ENCODE assay signal across 9 cellular contexts in the genomic region with DNA sequence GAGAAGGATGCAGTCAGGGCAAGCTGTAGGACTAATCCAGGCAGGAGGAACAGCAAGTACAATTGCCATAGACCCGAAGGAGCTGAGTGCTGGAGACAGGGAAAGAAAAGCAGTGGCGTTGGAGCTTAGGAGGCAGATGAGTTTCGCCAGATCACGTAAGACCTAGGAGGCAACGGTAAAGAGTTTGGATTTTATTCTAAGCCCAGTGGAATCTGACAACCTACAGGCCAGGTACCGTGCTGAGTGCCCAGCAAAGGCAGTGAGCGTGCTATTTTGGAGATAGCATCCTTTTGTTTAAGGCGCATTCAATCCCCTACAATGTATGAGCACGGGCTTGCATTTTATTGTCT. TPM values are rescaled to one million over a fixed set of nuclear protein-coding genes. Genes with fewer than 3 reads are reported as not detected.
DNase-seq lines count a peak whose midpoint lies in the region; ATAC-seq and TF ChIP-seq lines count a peak whose summit lies in the region.
"Had no signal": no experiment of that assay in that cellular context is flagged by ENCODE, and none has a peak within 500 bp of the region (broad histone marks: within the 10 kb centered on the region; RNA-seq: fewer than 3 reads in every experiment).

No MANE protein-coding gene starts in this region.

- CTCF ChIA-PET in activated CD8-positive, alpha-beta T cell treated with anti-CD3 and anti-CD28 coated beads for 36 hours (lab: Charles Lee), result no interaction called here

- peak overlapping the region; percentile 85 for H3K4me3 ChIP-seq in iPS-18a (ENCODE audit: low read length)
- H3K4me3 ChIP-seq in retinal pigment epithelial cell (ENCODE audit: low read length), result peak overlapping the region; percentile 67

- H3K27ac Mint-ChIP-seq in activated CD8-positive, alpha-beta T cell treated with anti-CD3 and anti-CD28 coated beads for 36 hours, result no peak overlapping the region

- peaks cover 18% of the 10 kb centered on the region for H3K27me3 ChIP-seq in iPS-18a (ENCODE audit: control insufficient read depth, insufficient read depth, low read length)

- H3K4me3 Mint-ChIP-seq in activated CD8-positive, alpha-beta T cell treated with anti-CD3 and anti-CD28 coated beads for 36 hours, result peak overlapping the region; percentile 61

- H3K27me3 Mint-ChIP-seq in activated CD8-positive, alpha-beta T cell treated with anti-CD3 and anti-CD28 coated beads for 36 hours, result peaks cover 45% of the 10 kb centered on the region

- H3K36me3 Mint-ChIP-seq in activated CD8-positive, alpha-beta T cell treated with anti-CD3 and anti-CD28 coated beads for 36 hours (ENCODE audit: low read depth), result no peaks in the 10 kb centered on the region

- H3K4me1 Mint-ChIP-seq in activated CD8-positive, alpha-beta T cell treated with anti-CD3 and anti-CD28 coated beads for 36 hours (ENCODE audit: low read depth), result peaks cover 19% of the 10 kb centered on the region

- no peaks in the 10 kb centered on the region for H3K9me3 Mint-ChIP-seq in activated CD8-positive, alpha-beta T cell treated with anti-CD3 and anti-CD28 coated beads for 36 hours

- H3K4me1 ChIP-seq in iPS-18a (ENCODE audit: control insufficient read depth, low read depth, low read length), result peaks cover 21% of the 10 kb centered on the region

- POLR2A ChIA-PET in activated CD8-positive, alpha-beta T cell treated with anti-CD3 and anti-CD28 coated beads for 36 hours (lab: Charles Lee), result no interaction called here

- DNase-seq in NCI-H748 (lab: John Stamatoyannopoulos, UW; ENCODE audit: unreplicated experiment) (peak; percentile 53), NCI-H748 treated with DMSO at 0.1 percent for 48 hours (lab: John Stamatoyannopoulos, UW) (no peak), retinal pigment epithelial cell (ENCODE audit: low read depth) (no peak), NCI-H1694 treated with DMSO at 0.1 percent for 48 hours (lab: John Stamatoyannopoulos, UW) (no peak), NCI-H446 (lab: John Stamatoyannopoulos, UW) (no peak)
- DNase-seq in activated CD8-positive, alpha-beta T cell treated with anti-CD3 and anti-CD28 coated beads for 36 hours, result no peak
- DNase-seq: NCI-H187 had no signal

- intact Hi-C loops in activated CD8-positive, alpha-beta T cell treated with anti-CD3 and anti-CD28 coated beads for 36 hours (cut with micrococcal nuclease), result loop anchor here (10.0 kb wide), 1 partner anchor 622 kb away; a partner anchor contains a TSS

- H3K9me3 ChIP-seq in iPS-18a (ENCODE audit: control insufficient read depth, low read depth, low read length), result no peaks in the 10 kb centered on the region

- H3K9ac ChIP-seq in iPS-18a (ENCODE audit: low read length), result peak overlapping the region; percentile 51

- ATAC-seq in activated CD8-positive, alpha-beta T cell treated with anti-CD3 and anti-CD28 coated beads for 36 hours, result no peak
- no peak for ATAC-seq in HG03565 (IDR thresholded peaks at IDR 0.05; ENCODE audit: unreplicated experiment)

- H3K36me3 ChIP-seq in iPS-18a (ENCODE audit: control insufficient read depth, low read depth, low read length), result no peaks in the 10 kb centered on the region

- H3K27ac ChIP-seq in iPS-18a (ENCODE audit: low read length), result no peak overlapping the region

- TF ChIP-seq CTCF in activated CD8-positive, alpha-beta T cell treated with anti-CD3 and anti-CD28 coated beads for 36 hours (IDR thresholded peaks at IDR 0.05), result no peak
- TF ChIP-seq CTCF in retinal pigment epithelial cell (conservative IDR thresholded peaks at IDR 0.05; ENCODE audit: low read depth, low read length), result no peak

RNA-seq across cellular contexts. Expression of a gene that starts 1.2 kb away (rescaled TPM):
- total RNA-seq in activated CD8-positive, alpha-beta T cell treated with anti-CD3 and anti-CD28 coated beads for 36 hours, result under 1 TPM; 0.38 to 0.43 TPM
